16 cellular contexts compared by ENCODE assay signal in the genomic region with DNA sequence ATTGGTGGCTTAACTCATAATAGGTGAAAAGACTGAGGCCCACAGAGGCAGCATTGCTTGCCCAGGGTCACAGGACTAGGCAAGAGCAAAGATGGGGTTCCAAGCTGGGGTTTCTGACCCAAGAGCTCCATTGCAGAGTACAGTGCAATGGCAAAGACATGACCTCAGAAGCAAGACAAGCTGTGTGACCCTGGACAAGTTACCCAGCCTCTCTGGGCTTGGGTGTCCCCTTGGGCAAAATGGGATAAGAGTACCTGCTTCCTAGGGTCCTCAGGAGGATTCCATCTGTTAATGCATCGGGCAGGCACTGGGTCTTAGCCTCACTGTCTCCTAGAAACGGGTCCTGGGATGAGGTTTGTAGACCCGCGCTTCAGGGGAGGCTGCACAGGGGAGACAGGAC.
DNase-seq lines count a peak whose midpoint lies in the region; TF ChIP-seq lines count a peak whose summit lies in the region.
"Had no signal": no experiment of that assay in that cellular context is flagged by ENCODE, and none has a peak within 500 bp of the region (broad histone marks: within the 10 kb centered on the region; RNA-seq: fewer than 3 reads in every experiment).

No MANE protein-coding gene starts in this region.

- DNase-seq in Caco-2 (no peak), WERI-Rb-1 (no peak), NCI-H446 treated with DMSO at 0.1 percent for 48 hours (lab: John Stamatoyannopoulos, UW) (no peak), Peyer's patch (no peak), anterior cingulate cortex (lab: John Stamatoyannopoulos, UW) (no peak)
- DNase-seq: activated CD8-positive, alpha-beta memory T cell treated with anti-CD3 and anti-CD28 coated beads for 24 hours; activated naive CD8-positive, alpha-beta T cell treated with anti-CD3 and anti-CD28 coated beads, Interleukin-2, amount 50 U/mL, for 24 hours; effector memory CD8-positive, alpha-beta T cell; NCI-H1048; NCI-H524 treated with DMSO at 0.1 percent for 48 hours; T-helper 9 cell; upper lobe of right lung had no signal

- H3K27me3 Mint-ChIP-seq in Caco-2 (ENCODE audit: insufficient read depth, unreplicated experiment): no peaks in the 10 kb centered on the region

- no peaks in the 10 kb centered on the region for H3K9me3 Mint-ChIP-seq in Caco-2 (ENCODE audit: unreplicated experiment)
- H3K9me3 Mint-ChIP-seq: activated naive CD8-positive, alpha-beta T cell treated with anti-CD3 and anti-CD28 coated beads, Interleukin-2, amount 50 U/mL, for 24 hours; effector memory CD8-positive, alpha-beta T cell; stimulated activated memory B cell treated with anti-CD40 and anti-IgM and Interleukin-4, amounts not matched to agents 10 μg/mL and 1 μg/mL and 100 μg/mL, for 72 hours had no signal

- BruUV-seq in Caco-2 (replicated peaks; lab: Mats Ljungman, UMichigan): no TSS peak

- H3K4me1 Mint-ChIP-seq in Caco-2 (ENCODE audit: low read depth, unreplicated experiment): peaks cover 38% of the 10 kb centered on the region

- H3K27me3 ChIP-seq in Caco-2 (replicated peaks; ENCODE audit: control insufficient read depth, insufficient read depth, low read length) (no peaks in the 10 kb centered on the region), WERI-Rb-1 (ENCODE audit: insufficient read depth, low read depth, severe bottlenecking) (no peaks in the 10 kb centered on the region), layer of hippocampus (ENCODE audit: control insufficient read depth, insufficient read depth, low read length) (no peaks in the 10 kb centered on the region), skeletal muscle tissue (ENCODE audit: control insufficient read depth in 3 of 3, insufficient read depth in 3 of 3, low read length in 3 of 3) (no peaks in the 10 kb centered on the region), Peyer's patch (no peaks in the 10 kb centered on the region)
- H3K27me3 ChIP-seq: upper lobe of right lung had no signal

- H3K27ac Mint-ChIP-seq in Caco-2 (ENCODE audit: unreplicated experiment): peak overlapping the region; percentile 85
- H3K27ac Mint-ChIP-seq: activated naive CD8-positive, alpha-beta T cell treated with anti-CD3 and anti-CD28 coated beads, Interleukin-2, amount 50 U/mL, for 24 hours; effector memory CD8-positive, alpha-beta T cell; stimulated activated memory B cell treated with anti-CD40 and anti-IgM and Interleukin-4, amounts not matched to agents 10 μg/mL and 1 μg/mL and 100 μg/mL, for 72 hours had no signal

- H3K4me1 ChIP-seq in Caco-2: peaks cover 40% of the 10 kb centered on the region
- peaks cover 50 to 59% (median 55%) of the 10 kb centered on the region in 3 donors for H3K4me1 ChIP-seq in skeletal muscle tissue (ENCODE audit: control insufficient read depth in 3 of 3, insufficient read depth in 3 of 3, low read length in 3 of 3)
- peaks cover 0 to 31% (median 2%) of the 10 kb centered on the region in 4 donors for H3K4me1 ChIP-seq in Peyer's patch

- CTCF ChIA-PET in Caco-2 (lab: Charles Lee): no interaction called here

- H3K4me3 Mint-ChIP-seq in Caco-2 (ENCODE audit: unreplicated experiment): no peak overlapping the region
- H3K4me3 Mint-ChIP-seq: activated naive CD8-positive, alpha-beta T cell treated with anti-CD3 and anti-CD28 coated beads, Interleukin-2, amount 50 U/mL, for 24 hours; effector memory CD8-positive, alpha-beta T cell; stimulated activated memory B cell treated with anti-CD40 and anti-IgM and Interleukin-4, amounts not matched to agents 10 μg/mL and 1 μg/mL and 100 μg/mL, for 72 hours had no signal

- H3K27ac ChIP-seq in WERI-Rb-1 (peak overlapping the region; percentile 93; the same call in 1 of the 2 replicates), layer of hippocampus (ENCODE audit: low read depth, low read length) (peak overlapping the region; percentile 57), skeletal muscle tissue (ENCODE audit: low read depth, low read length) (peak overlapping the region; percentile 79), Peyer's patch (peak overlapping the region in 1 of 4 donors; percentile 31)
- H3K27ac ChIP-seq: HL-60, upper lobe of right lung had no signal

- no peak for TF ChIP-seq CTCF in Caco-2 (IDR thresholded peaks at IDR 0.05; ENCODE audit: insufficient read depth in 1 of 2, low read depth in 1 of 2, low read length in 1 of 2, severe bottlenecking in 1 of 2, unreplicated experiment in 1 of 2)
- TF ChIP-seq CTCF in WERI-Rb-1 (IDR thresholded peaks at IDR 0.05; ENCODE audit: low read depth, low read length): no peak
- TF ChIP-seq CTCF in Peyer's patch (IDR thresholded peaks at IDR 0.05): no peak

- H3K36me3 Mint-ChIP-seq in Caco-2 (ENCODE audit: insufficient read depth, unreplicated experiment): peaks cover 23% of the 10 kb centered on the region
- H3K36me3 Mint-ChIP-seq: stimulated activated memory B cell treated with anti-CD40 and anti-IgM and Interleukin-4, amounts not matched to agents 10 μg/mL and 1 μg/mL and 100 μg/mL, for 72 hours had no signal

- H3K9ac ChIP-seq in skeletal muscle tissue (ENCODE audit: low read depth in 1 of 3, low read length in 3 of 3): peak overlapping the region; percentile 51 to 81 (median 70)

- TF ChIP-seq POLR2A in Peyer's patch (IDR thresholded peaks at IDR 0.05): no peak

- intact Hi-C loops in Caco-2 (cut with micrococcal nuclease; ENCODE audit: unreplicated experiment): no loop called here

- H3K36me3 ChIP-seq in Caco-2 (ENCODE audit: control insufficient read depth, insufficient read depth, low read length): no peaks in the 10 kb centered on the region
- H3K36me3 ChIP-seq in WERI-Rb-1: no peaks in the 10 kb centered on the region
- no peaks in the 10 kb centered on the region for H3K36me3 ChIP-seq in skeletal muscle tissue (ENCODE audit: control insufficient read depth in 3 of 3, insufficient read depth in 3 of 3, low read length in 3 of 3)
- no peaks in the 10 kb centered on the region for H3K36me3 ChIP-seq in Peyer's patch
- H3K36me3 ChIP-seq: upper lobe of right lung had no signal

- H3K9me3 ChIP-seq in Caco-2 (no peaks in the 10 kb centered on the region), WERI-Rb-1 (ENCODE audit: severe bottlenecking) (no peaks in the 10 kb centered on the region), skeletal muscle tissue (ENCODE audit: control insufficient read depth in 3 of 3, low read length in 3 of 3) (no peaks in the 10 kb centered on the region), Peyer's patch (no peaks in the 10 kb centered on the region)
- H3K9me3 ChIP-seq: upper lobe of right lung had no signal

- POLR2A ChIA-PET in Caco-2 (lab: Charles Lee): no interaction called here

- H3K4me3 ChIP-seq in Caco-2 (ENCODE audit: low read depth, low read length): no peak overlapping the region
- no peak overlapping the region for H3K4me3 ChIP-seq in WERI-Rb-1 (ENCODE audit: low read depth, low read length)
- H3K4me3 ChIP-seq in skeletal muscle tissue (ENCODE audit: low read length in 3 of 3): peak overlapping the region in 2 of 3 donors; percentile 19 to 52
- no peak overlapping the region for H3K4me3 ChIP-seq in Peyer's patch
- H3K4me3 ChIP-seq: upper lobe of right lung had no signal

Comparison
In these comparisons a context has a peak if more than half of its experiments do, and no peak if none do; other contexts are left out.
1. H3K4me3 ChIP-seq: peak in skeletal muscle tissue (2 of 3); none in Caco-2 (single experiment), WERI-Rb-1 (single experiment) and Peyer's patch (0 of 4).